ENCODE assay signal across 24 cellular contexts in genomic region chr17:45961206-45961605, GRCh38. TPM values are rescaled to one million over a fixed set of nuclear protein-coding genes. Genes with fewer than 3 reads are reported as not detected.
A peak's percentile ranks its signal among the peaks of the same experiment; 100 is the strongest.
DNase-seq lines count a peak whose midpoint lies in the region; ATAC-seq, FAIRE-seq and TF ChIP-seq lines count a peak whose summit lies in the region.
"Had no signal": no experiment of that assay in that cellular context is flagged by ENCODE, and none has a peak within 500 bp of the region (broad histone marks: within the 10 kb centered on the region; RNA-seq: fewer than 3 reads in every experiment).

No MANE protein-coding gene starts in this region.

- H3K14ac ChIP-seq in H1 (ENCODE audit: insufficient read length) = no peak overlapping the region

- no peak overlapping the region for H3K9ac ChIP-seq in H1 (replicated peaks in 1 of 4; ENCODE audit: extremely low read depth in 1 of 4, low read depth in 3 of 4, low read length in 3 of 4)

- peak; percentile 13 for FAIRE-seq in HTR-8/SVneo (lab: Jason Lieb, UNC)
- no peak for FAIRE-seq in H1 (lab: Jason Lieb, UNC)
- FAIRE-seq: GM12892, GM19239, H54 had no signal

- no peak overlapping the region for H3K18ac ChIP-seq in H1 (ENCODE audit: extremely low read depth, low read length)

- CTCF ChIA-PET in H1 (lab: Charles Lee; ENCODE audit: partially characterized antibody) = interaction anchor here (0.6 to 4.0 kb wide), 3 partner anchors 10 to 1510 kb away, joined by 3 to 31 read pairs (median 5); no protein-coding TSS in a partner anchor

- no peak overlapping the region for H3K23ac ChIP-seq in H1 (ENCODE audit: insufficient read length)

- no peak for TF ChIP-seq RAD21 in H1 (IDR thresholded peaks at IDR 0.05 in 1 of 2, conservative IDR thresholded peaks at IDR 0.05 in 1 of 2; ENCODE audit: low read depth in 2 of 2, low read length in 2 of 2)

- no peak overlapping the region for H2AK5ac ChIP-seq in H1 (ENCODE audit: low read depth, low read length)

- H2BK12ac ChIP-seq in H1 (ENCODE audit: low read depth, low read length) = no peak overlapping the region

- no peak overlapping the region for H2BK20ac ChIP-seq in H1 (ENCODE audit: low read length)

- no peak for TF ChIP-seq EP300 in H1 (IDR thresholded peaks at IDR 0.05; ENCODE audit: borderline replicate concordance in 1 of 2, low read depth in 2 of 2, low read length in 2 of 2)

- no peaks in the 10 kb centered on the region for H3K79me2 ChIP-seq in H1 (ENCODE audit: control insufficient read depth in 1 of 2, insufficient read depth in 2 of 2, low read length in 2 of 2)

- no peak overlapping the region for H3K4me3 ChIP-seq in H1 (ENCODE audit: extremely low read depth in 1 of 4, insufficient read depth in 2 of 4, low read depth in 3 of 4, low read length in 4 of 4)
- H3K4me3 ChIP-seq: GM23338, HAP-1 had no signal

- no peak overlapping the region for H2BK5ac ChIP-seq in H1 (ENCODE audit: low read depth, low read length)

- no peak overlapping the region for H3K4ac ChIP-seq in H1 (replicated peaks; ENCODE audit: insufficient read length, low read depth, low read length)

- no peaks in the 10 kb centered on the region for H4K20me1 ChIP-seq in H1 (replicated peaks in 1 of 2; ENCODE audit: control insufficient read depth in 1 of 2, insufficient read depth in 2 of 2, low read length in 2 of 2)

- H3K27ac ChIP-seq in H1 (ENCODE audit: low read depth, low read length) = no peak overlapping the region

- peak overlapping the region; percentile 51 for H4K8ac ChIP-seq in H1 (ENCODE audit: extremely low read depth, insufficient read depth, low read length)

- no peak overlapping the region for H4K91ac ChIP-seq in H1 (replicated peaks; ENCODE audit: insufficient read length, low read length)

- H2AFZ ChIP-seq in H1 (ENCODE audit: low read length) = no peak overlapping the region
- H2AFZ ChIP-seq: GM23338 had no signal

- H3K9me3 ChIP-seq in H1 (ENCODE audit: insufficient read depth in 2 of 2, low read depth in 1 of 2, low read length in 1 of 2) = no peaks in the 10 kb centered on the region
- H3K9me3 ChIP-seq: HAP-1 had no signal

- H3K27me3 ChIP-seq in H1 (replicated peaks in 1 of 4; ENCODE audit: control insufficient read depth in 3 of 4, extremely low read depth in 1 of 4, insufficient read depth in 3 of 4, low read length in 3 of 4) = no peaks in the 10 kb centered on the region

- no peak for TF ChIP-seq CTCF in H1 (IDR thresholded peaks at IDR 0.05; ENCODE audit: control extremely low read depth in 1 of 3, insufficient read depth in 1 of 3, low read depth in 1 of 3, low read length in 3 of 3)

- H3K4me1 ChIP-seq in H1 (replicated peaks in 1 of 4; ENCODE audit: control insufficient read depth in 3 of 4, insufficient read depth in 4 of 4, low read length in 3 of 4) = no peaks in the 10 kb centered on the region
- H3K4me1 ChIP-seq: HAP-1 had no signal

- WGBS in H1 (ENCODE audit: extremely low coverage in 1 of 2, insufficient coverage in 1 of 2, insufficient read length in 1 of 2, insufficient replicate concordance in 2 of 2, low coverage in 1 of 2, low lambda C conversion rate in 2 of 2, missing lambda C conversion rate in 1 of 2), 2 experiments = 81% methylated on average over 6 of the region's 6 CpGs; no CpG with 5 or more reads in 1 of the 2 experiments

- TF ChIP-seq POLR2A in H1 (IDR thresholded peaks at IDR 0.05; ENCODE audit: control extremely low read depth in 1 of 2, low read depth in 2 of 2, low read length in 2 of 2) = no peak

- H3K79me1 ChIP-seq in H1 (ENCODE audit: low read depth, low read length) = no peaks in the 10 kb centered on the region

- H2BK120ac ChIP-seq in H1 (replicated peaks; ENCODE audit: low read depth, low read length) = no peak overlapping the region

- intact Hi-C loops in posterior vena cava (cut with DNase I) = no loop called here

- ATAC-seq in GM18870 (IDR thresholded peaks at IDR 0.05; ENCODE audit: unreplicated experiment) (no peak), HG03378 (IDR thresholded peaks at IDR 0.05; ENCODE audit: unreplicated experiment) (no peak)
- ATAC-seq: GM23338 had no signal

- no peaks in the 10 kb centered on the region for H3K36me3 ChIP-seq in H1 (ENCODE audit: control insufficient read depth in 2 of 4, insufficient read depth in 4 of 4, low read length in 3 of 4)
- H3K36me3 ChIP-seq: HAP-1 had no signal

- POLR2A ChIA-PET in H1 (lab: Charles Lee; ENCODE audit: partially characterized antibody) = no interaction called here

- H3K23me2 ChIP-seq in H1 (ENCODE audit: low read depth, low read length) = no peaks in the 10 kb centered on the region

- H2BK15ac ChIP-seq in H1 (ENCODE audit: low read length) = no peak overlapping the region

- DNase-seq in HTR-8/SVneo (ENCODE audit: insufficient read length, low spot score) = no peak
- peak; percentile 64 for DNase-seq in NCI-H345 (lab: John Stamatoyannopoulos, UW)
- no peak for DNase-seq in H1 (ENCODE audit: low read depth in 1 of 2, low spot score in 2 of 2)
- peak; percentile 40 for DNase-seq in posterior vena cava (ENCODE audit: low spot score)
- no peak for DNase-seq in iPS-NIHi7 (ENCODE audit: extremely low spot score)
- DNase-seq: C1 segment of cervical spinal cord; Calu3; CD4-positive, alpha-beta memory T cell; COR-L47; DMS53; DMS79 treated with DMSO at 0.1 percent for 48 hours; GF-D8 had no signal

- H4K5ac ChIP-seq in H1 (ENCODE audit: insufficient read length, low read depth, low read length) = no peak overlapping the region

- no peak overlapping the region for H3K56ac ChIP-seq in H1 (replicated peaks; ENCODE audit: insufficient read length, low read depth, low read length)

- H3K4me2 ChIP-seq in H1 (ENCODE audit: insufficient read depth in 1 of 2, low read depth in 2 of 2, low read length in 2 of 2) = no peak overlapping the region
- H3K4me2 ChIP-seq: GM23338 had no signal

TF ChIP-seq in H1, 55 proteins besides CTCF, POLR2A, EP300 and RAD21:
- TF ChIP-seq TAF7 (optimal IDR thresholded peaks at IDR 0.05; ENCODE audit: borderline replicate concordance, low read depth, low read length) = no peak
- TF ChIP-seq TBP (IDR thresholded peaks at IDR 0.05; ENCODE audit: low read depth, low read length) = no peak
- TF ChIP-seq RXRA (IDR thresholded peaks at IDR 0.05; ENCODE audit: insufficient read depth, low read depth, low read length) = no peak

RNA-seq across cellular contexts. Expression of gene STH, which starts 37.8 kb away (rescaled TPM):
- total RNA-seq in H1 (2021; fragmentation: NEBNext Ultra II Directional; extraction: Animal tissue kit (Norgen Biotek cat#: 25700)) = not detected in 2 replicates
- not detected in 2 replicates for polyA plus RNA-seq in H1 (2011; rRNA removed)
- polyA plus RNA-seq in H1 (2011; cell fraction: cytosol; rRNA removed) = not detected
- not detected for polyA plus RNA-seq in H1 (2011; cell fraction: nucleus; rRNA removed)
- polyA plus RNA-seq in H1 (2012, experiment 1 of 2) = not detected in 4 replicates
- polyA plus RNA-seq in H1 (2012, experiment 2 of 2) = not detected
- polyA plus RNA-seq in H1 (2013, experiment 1 of 2) = not detected
- polyA plus RNA-seq in H1 (2013, experiment 2 of 2) = not detected
- polyA minus RNA-seq in H1 (2011; rRNA and poly(A)+ RNA removed) = not detected in 2 replicates
- polyA minus RNA-seq in H1 (2011; cell fraction: cytosol; rRNA and poly(A)+ RNA removed) = not detected
- polyA minus RNA-seq in H1 (2011; cell fraction: nucleus; rRNA and poly(A)+ RNA removed) = not detected
- not detected for total RNA-seq in posterior vena cava
- total RNA-seq: A172; A673; Calu3; CD4-positive, alpha-beta memory T cell; Daoy; G401; GM23338 had no signal
- polyA plus RNA-seq: BJ; CD4-positive, alpha-beta memory T cell had no signal

Comparison
In these comparisons a context has a peak if more than half of its experiments do, and no peak if none do; other contexts are left out.
1. DNase-seq: peak in NCI-H345 (single experiment) and posterior vena cava (single experiment); none in HTR-8/SVneo (single experiment), H1 (0 of 2) and iPS-NIHi7 (single experiment).